1 cellular context compared by ENCODE assay signal in genomic region chr16:28183441-28183840, GRCh38.
TF ChIP-seq lines count a peak whose summit lies in the region.

No MANE protein-coding gene starts in this region.

TF ChIP-seq in WTC11, 78 proteins besides CTCF, POLR2A, EP300 and RAD21 (continued from another document):
- no peak for TF ChIP-seq E2F4 (CRISPR knock-in tag; IDR thresholded peaks at IDR 0.05; ENCODE audit: borderline replicate concordance, low read depth)
- no peak for TF ChIP-seq SP1 (CRISPR knock-in tag; conservative IDR thresholded peaks at IDR 0.05)
